Comparison of ENCODE assay signal across 8 cellular contexts in genomic region chr7:80135306-80136104, GRCh38. TPM values are rescaled to one million over a fixed set of nuclear protein-coding genes. Genes with fewer than 3 reads are reported as not detected.
DNase-seq lines count a peak whose midpoint lies in the region; ATAC-seq and TF ChIP-seq lines count a peak whose summit lies in the region.

No MANE protein-coding gene starts in this region.

- peak overlapping the region; percentile 91 for H2AFZ ChIP-seq in ACC112 (ENCODE audit: low read length, unreplicated experiment)

- peak overlapping the region; percentile 89 for H3K27ac Mint-ChIP-seq in activated T-cell treated with anti-CD3 and anti-CD28 coated beads, Interleukin-2, amount 50 U/mL, for 24 hours
- H3K27ac Mint-ChIP-seq in natural killer cell treated with Interleukin-12 subunit alpha and Interleukin-12 subunit beta and Interleukin-15 and Interleukin-18, amount 100 ng/mL, for 72 hours, result no peak overlapping the region

- peak overlapping the region; percentile 78 for H3K4me3 Mint-ChIP-seq in activated T-cell treated with anti-CD3 and anti-CD28 coated beads, Interleukin-2, amount 50 U/mL, for 24 hours
- peak overlapping the region; percentile 71 for H3K4me3 Mint-ChIP-seq in natural killer cell treated with Interleukin-12 subunit alpha and Interleukin-12 subunit beta and Interleukin-15 and Interleukin-18, amount 100 ng/mL, for 72 hours

- H3K27me3 ChIP-seq in ACC112 (ENCODE audit: insufficient read depth, low read length), result no peaks in the 10 kb centered on the region

- H3K4me1 ChIP-seq in ACC112 (ENCODE audit: control insufficient read depth, insufficient read depth, low read length, unreplicated experiment) (peaks cover 30% of the 10 kb centered on the region), urinary bladder (ENCODE audit: insufficient read depth) (peaks cover 1% of the 10 kb centered on the region)

- H3K9me3 Mint-ChIP-seq in activated T-cell treated with anti-CD3 and anti-CD28 coated beads, Interleukin-2, amount 50 U/mL, for 24 hours, result peaks cover 5% of the 10 kb centered on the region
- peaks cover 9% of the 10 kb centered on the region for H3K9me3 Mint-ChIP-seq in natural killer cell treated with Interleukin-12 subunit alpha and Interleukin-12 subunit beta and Interleukin-15 and Interleukin-18, amount 100 ng/mL, for 72 hours

- peaks cover 41% of the 10 kb centered on the region for H3K4me1 Mint-ChIP-seq in activated T-cell treated with anti-CD3 and anti-CD28 coated beads, Interleukin-2, amount 50 U/mL, for 24 hours (ENCODE audit: low read depth)
- H3K4me1 Mint-ChIP-seq in natural killer cell treated with Interleukin-12 subunit alpha and Interleukin-12 subunit beta and Interleukin-15 and Interleukin-18, amount 100 ng/mL, for 72 hours (ENCODE audit: low read depth in 2 of 2), result peaks cover 12 to 15% of the 10 kb centered on the region in 2 donors

- DNase-seq in LoVo (ENCODE audit: low spot score) (peak; percentile 42), foreskin fibroblast (peak in 1 of 2 donors; percentile 55), NK-92 (lab: John Stamatoyannopoulos, UW; ENCODE audit: unreplicated experiment) (no peak)
- DNase-seq in activated T-cell treated with anti-CD3 and anti-CD28 coated beads, Interleukin-2, amount 50 U/mL, for 24 hours, result peak; percentile 50
- DNase-seq in natural killer cell treated with Interleukin-12 subunit alpha and Interleukin-12 subunit beta and Interleukin-15 and Interleukin-18, amount 100 ng/mL, for 72 hours (ENCODE audit: low spot score), result no peak

- under 1% methylated on average over 58 of the region's 58 CpGs for WGBS in urinary bladder

- peak; percentile 17 for ATAC-seq in GM18502 (IDR thresholded peaks at IDR 0.05; ENCODE audit: poor library complexity, unreplicated experiment)
- peak; percentile 17 to 50 for ATAC-seq in natural killer cell treated with Interleukin-12 subunit alpha and Interleukin-12 subunit beta and Interleukin-15 and Interleukin-18, amount 100 ng/mL, for 72 hours

- H3K79me2 ChIP-seq in ACC112 (ENCODE audit: control insufficient read depth, insufficient read depth, low read length, unreplicated experiment), result peaks cover 44% of the 10 kb centered on the region

- H3K27me3 Mint-ChIP-seq in activated T-cell treated with anti-CD3 and anti-CD28 coated beads, Interleukin-2, amount 50 U/mL, for 24 hours, result peaks cover 41% of the 10 kb centered on the region
- peaks cover 30 to 41% of the 10 kb centered on the region in 2 donors for H3K27me3 Mint-ChIP-seq in natural killer cell treated with Interleukin-12 subunit alpha and Interleukin-12 subunit beta and Interleukin-15 and Interleukin-18, amount 100 ng/mL, for 72 hours

- TF ChIP-seq CTCF in foreskin fibroblast (IDR thresholded peaks at IDR 0.05; ENCODE audit: low read depth, low read length), result no peak

- peak overlapping the region; percentile 97 for H3K4me3 ChIP-seq in ACC112 (ENCODE audit: low read depth, low read length)
- peak overlapping the region; percentile 68 to 88 for H3K4me3 ChIP-seq in foreskin fibroblast (ENCODE audit: low read depth in 1 of 2, low read length in 2 of 2)
- peak overlapping the region; percentile 84 for H3K4me3 ChIP-seq in urinary bladder (ENCODE audit: low read depth, low read length)

- H3K27ac ChIP-seq in ACC112 (ENCODE audit: low read depth, low read length) (peak overlapping the region; percentile 35; the same call in 1 of the 2 replicates), urinary bladder (ENCODE audit: low read depth) (peak overlapping the region; percentile 93)

- H3K36me3 Mint-ChIP-seq in activated T-cell treated with anti-CD3 and anti-CD28 coated beads, Interleukin-2, amount 50 U/mL, for 24 hours (ENCODE audit: low read depth), result no peaks in the 10 kb centered on the region
- peaks cover 17% of the 10 kb centered on the region for H3K36me3 Mint-ChIP-seq in natural killer cell treated with Interleukin-12 subunit alpha and Interleukin-12 subunit beta and Interleukin-15 and Interleukin-18, amount 100 ng/mL, for 72 hours

- H3K36me3 ChIP-seq in ACC112 (ENCODE audit: insufficient read depth, low read length), result no peaks in the 10 kb centered on the region
- H3K36me3 ChIP-seq in urinary bladder (ENCODE audit: insufficient read depth), result no peaks in the 10 kb centered on the region

RNA-seq across cellular contexts. Expression of gene GNAI1, which starts 0.9 kb away (rescaled TPM):
- total RNA-seq in natural killer cell treated with Interleukin-12 subunit alpha and Interleukin-12 subunit beta and Interleukin-15 and Interleukin-18, amount 100 ng/mL, for 72 hours, result 1 to 10 TPM in 1 of 2 donors, not detected in 1; 1.2 TPM
- total RNA-seq in urinary bladder, result 81.2 TPM
- 49.4 TPM for polyA plus RNA-seq in urinary bladder

Comparison
In these comparisons a context has a peak if more than half of its experiments do, and no peak if none do; other contexts are left out.
1. DNase-seq: peak in LoVo (single experiment) and activated T-cell treated with anti-CD3 and anti-CD28 coated beads, Interleukin-2, amount 50 U/mL, for 24 hours (single experiment); none in natural killer cell treated with Interleukin-12 subunit alpha and Interleukin-12 subunit beta and Interleukin-15 and Interleukin-18, amount 100 ng/mL, for 72 hours (single experiment) and NK-92 (single experiment).
2. RNA of gene GNAI1, which starts 0.9 kb away (total RNA-seq): 81.2 TPM in urinary bladder (single experiment); 1.2 TPM in natural killer cell treated with Interleukin-12 subunit alpha and Interleukin-12 subunit beta and Interleukin-15 and Interleukin-18, amount 100 ng/mL, for 72 hours; every median in the first group is over 10 times any median in the second.
3. Peak in every context shown above with its lines, with median percentiles within 50 percentile points of each other: H3K4me3 ChIP-seq.